In the genomic region with DNA sequence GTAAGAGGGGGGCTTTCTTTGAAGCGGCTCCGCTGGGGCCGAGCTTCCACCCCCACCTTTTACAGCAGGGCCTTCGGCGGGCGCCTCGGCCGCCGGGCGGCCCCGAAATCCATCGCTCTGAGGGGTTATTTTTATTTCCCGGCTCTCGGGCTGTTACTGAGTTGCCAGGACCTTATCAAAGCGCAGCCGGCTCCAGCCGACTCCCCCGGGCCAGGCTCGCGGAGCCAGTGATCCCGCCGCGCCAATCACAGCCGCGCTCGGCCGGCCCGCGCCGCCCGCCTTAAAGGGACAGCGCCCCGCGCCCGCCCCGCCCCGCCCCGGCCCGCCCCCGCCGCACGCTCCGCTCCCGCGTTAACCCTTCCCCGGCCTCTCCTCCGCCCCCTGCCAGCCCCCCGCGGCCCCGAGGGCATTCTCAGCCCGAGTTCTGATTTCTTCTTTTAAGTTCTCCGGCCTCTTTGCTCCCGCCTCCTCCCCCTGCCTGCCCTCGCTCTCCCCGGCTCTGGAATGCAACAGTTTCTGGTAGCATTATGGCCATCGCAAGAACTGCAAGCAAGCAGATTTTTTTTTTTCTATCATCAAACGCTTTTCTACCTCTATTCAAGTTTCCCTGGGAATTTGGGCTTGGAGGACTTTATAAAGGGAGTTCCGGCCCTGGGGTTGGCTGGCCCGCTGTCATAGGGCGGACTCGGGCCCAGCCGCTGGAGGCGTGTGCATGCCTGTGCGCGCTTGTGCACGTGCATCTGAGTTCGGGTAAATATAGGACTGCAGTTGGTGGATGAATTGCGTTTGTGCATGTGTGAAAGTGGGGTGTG, we compare ENCODE assay signal across 1 cellular context.
A peak's percentile ranks its signal among the peaks of the same experiment; 100 is the strongest.
TF ChIP-seq lines count a peak whose summit lies in the region.

A gene with protein sequence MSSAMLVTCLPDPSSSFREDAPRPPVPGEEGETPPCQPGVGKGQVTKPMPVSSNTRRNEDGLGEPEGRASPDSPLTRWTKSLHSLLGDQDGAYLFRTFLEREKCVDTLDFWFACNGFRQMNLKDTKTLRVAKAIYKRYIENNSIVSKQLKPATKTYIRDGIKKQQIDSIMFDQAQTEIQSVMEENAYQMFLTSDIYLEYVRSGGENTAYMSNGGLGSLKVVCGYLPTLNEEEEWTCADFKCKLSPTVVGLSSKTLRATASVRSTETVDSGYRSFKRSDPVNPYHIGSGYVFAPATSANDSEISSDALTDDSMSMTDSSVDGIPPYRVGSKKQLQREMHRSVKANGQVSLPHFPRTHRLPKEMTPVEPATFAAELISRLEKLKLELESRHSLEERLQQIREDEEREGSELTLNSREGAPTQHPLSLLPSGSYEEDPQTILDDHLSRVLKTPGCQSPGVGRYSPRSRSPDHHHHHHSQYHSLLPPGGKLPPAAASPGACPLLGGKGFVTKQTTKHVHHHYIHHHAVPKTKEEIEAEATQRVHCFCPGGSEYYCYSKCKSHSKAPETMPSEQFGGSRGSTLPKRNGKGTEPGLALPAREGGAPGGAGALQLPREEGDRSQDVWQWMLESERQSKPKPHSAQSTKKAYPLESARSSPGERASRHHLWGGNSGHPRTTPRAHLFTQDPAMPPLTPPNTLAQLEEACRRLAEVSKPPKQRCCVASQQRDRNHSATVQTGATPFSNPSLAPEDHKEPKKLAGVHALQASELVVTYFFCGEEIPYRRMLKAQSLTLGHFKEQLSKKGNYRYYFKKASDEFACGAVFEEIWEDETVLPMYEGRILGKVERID (minus strand): TSS at position 255 of the 812 bp plus-strand sequence. CDS start 3,028 bp downstream, outside the sequence.

TF ChIP-seq in HepG2, 621 proteins besides CTCF, POLR2A, EP300 and RAD21 (continued from another document and continues in another):
- TF ChIP-seq, protein P1, sequence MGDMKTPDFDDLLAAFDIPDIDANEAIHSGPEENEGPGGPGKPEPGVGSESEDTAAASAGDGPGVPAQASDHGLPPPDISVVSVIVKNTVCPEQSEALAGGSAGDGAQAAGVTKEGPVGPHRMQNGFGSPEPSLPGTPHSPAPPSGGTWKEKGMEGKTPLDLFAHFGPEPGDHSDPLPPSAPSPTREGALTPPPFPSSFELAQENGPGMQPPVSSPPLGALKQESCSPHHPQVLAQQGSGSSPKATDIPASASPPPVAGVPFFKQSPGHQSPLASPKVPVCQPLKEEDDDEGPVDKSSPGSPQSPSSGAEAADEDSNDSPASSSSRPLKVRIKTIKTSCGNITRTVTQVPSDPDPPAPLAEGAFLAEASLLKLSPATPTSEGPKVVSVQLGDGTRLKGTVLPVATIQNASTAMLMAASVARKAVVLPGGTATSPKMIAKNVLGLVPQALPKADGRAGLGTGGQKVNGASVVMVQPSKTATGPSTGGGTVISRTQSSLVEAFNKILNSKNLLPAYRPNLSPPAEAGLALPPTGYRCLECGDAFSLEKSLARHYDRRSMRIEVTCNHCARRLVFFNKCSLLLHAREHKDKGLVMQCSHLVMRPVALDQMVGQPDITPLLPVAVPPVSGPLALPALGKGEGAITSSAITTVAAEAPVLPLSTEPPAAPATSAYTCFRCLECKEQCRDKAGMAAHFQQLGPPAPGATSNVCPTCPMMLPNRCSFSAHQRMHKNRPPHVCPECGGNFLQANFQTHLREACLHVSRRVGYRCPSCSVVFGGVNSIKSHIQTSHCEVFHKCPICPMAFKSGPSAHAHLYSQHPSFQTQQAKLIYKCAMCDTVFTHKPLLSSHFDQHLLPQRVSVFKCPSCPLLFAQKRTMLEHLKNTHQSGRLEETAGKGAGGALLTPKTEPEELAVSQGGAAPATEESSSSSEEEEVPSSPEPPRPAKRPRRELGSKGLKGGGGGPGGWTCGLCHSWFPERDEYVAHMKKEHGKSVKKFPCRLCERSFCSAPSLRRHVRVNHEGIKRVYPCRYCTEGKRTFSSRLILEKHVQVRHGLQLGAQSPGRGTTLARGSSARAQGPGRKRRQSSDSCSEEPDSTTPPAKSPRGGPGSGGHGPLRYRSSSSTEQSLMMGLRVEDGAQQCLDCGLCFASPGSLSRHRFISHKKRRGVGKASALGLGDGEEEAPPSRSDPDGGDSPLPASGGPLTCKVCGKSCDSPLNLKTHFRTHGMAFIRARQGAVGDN (CRISPR knock-in tag; IDR thresholded peaks at IDR 0.05): peak; percentile 100
- no peak for TF ChIP-seq TCF12 (IDR thresholded peaks at IDR 0.05)
- TF ChIP-seq TCF12 (CRISPR knock-in tag; IDR thresholded peaks at IDR 0.05): no peak; the same call in 1 of the 2 replicates
- TF ChIP-seq, protein P2, sequence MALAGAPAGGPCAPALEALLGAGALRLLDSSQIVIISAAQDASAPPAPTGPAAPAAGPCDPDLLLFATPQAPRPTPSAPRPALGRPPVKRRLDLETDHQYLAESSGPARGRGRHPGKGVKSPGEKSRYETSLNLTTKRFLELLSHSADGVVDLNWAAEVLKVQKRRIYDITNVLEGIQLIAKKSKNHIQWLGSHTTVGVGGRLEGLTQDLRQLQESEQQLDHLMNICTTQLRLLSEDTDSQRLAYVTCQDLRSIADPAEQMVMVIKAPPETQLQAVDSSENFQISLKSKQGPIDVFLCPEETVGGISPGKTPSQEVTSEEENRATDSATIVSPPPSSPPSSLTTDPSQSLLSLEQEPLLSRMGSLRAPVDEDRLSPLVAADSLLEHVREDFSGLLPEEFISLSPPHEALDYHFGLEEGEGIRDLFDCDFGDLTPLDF (CRISPR knock-in tag; IDR thresholded peaks at IDR 0.05): 0 out of 2 replicates have a peak, but pooled peaks have one; percentile 66
- TF ChIP-seq SNAI1 (CRISPR knock-in tag; IDR thresholded peaks at IDR 0.05; ENCODE audit: borderline replicate concordance): 0 out of 2 replicates have a peak, but pooled peaks have one; percentile 46
- no peak for TF ChIP-seq SNRNP70 (IDR thresholded peaks at IDR 0.05; ENCODE audit: low read depth, low read length)
- peak; percentile 52 for TF ChIP-seq ZNF720 (CRISPR knock-in tag; IDR thresholded peaks at IDR 0.05)
- TF ChIP-seq, protein P3, sequence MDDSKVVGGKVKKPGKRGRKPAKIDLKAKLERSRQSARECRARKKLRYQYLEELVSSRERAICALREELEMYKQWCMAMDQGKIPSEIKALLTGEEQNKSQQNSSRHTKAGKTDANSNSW (CRISPR knock-in tag; IDR thresholded peaks at IDR 0.05; ENCODE audit: borderline replicate concordance): peak; percentile 94; the same call in 1 of the 2 replicates
- TF ChIP-seq, protein P4, sequence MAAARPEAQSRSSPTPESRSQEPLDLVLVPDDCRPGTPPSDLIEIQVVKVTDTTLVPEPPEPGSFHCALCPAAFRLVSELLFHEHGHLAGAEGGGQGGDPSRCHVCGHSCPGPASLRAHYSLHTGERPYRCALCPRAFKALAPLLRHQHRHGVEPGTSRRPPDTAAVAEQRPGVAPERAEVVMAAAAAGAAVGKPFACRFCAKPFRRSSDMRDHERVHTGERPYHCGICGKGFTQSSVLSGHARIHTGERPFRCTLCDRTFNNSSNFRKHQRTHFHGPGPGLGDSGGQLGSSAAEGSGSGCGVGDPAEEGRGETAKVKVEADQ (CRISPR knock-in tag; IDR thresholded peaks at IDR 0.05; ENCODE audit: borderline replicate concordance): 0 out of 2 replicates have a peak, but pooled peaks have one; percentile 78
- no peak for TF ChIP-seq ZNF34 (CRISPR knock-in tag; IDR thresholded peaks at IDR 0.05; ENCODE audit: borderline replicate concordance)
- TF ChIP-seq ZFX (CRISPR knock-in tag; IDR thresholded peaks at IDR 0.05; ENCODE audit: low read depth): peak; percentile 90
- TF ChIP-seq, protein P5, sequence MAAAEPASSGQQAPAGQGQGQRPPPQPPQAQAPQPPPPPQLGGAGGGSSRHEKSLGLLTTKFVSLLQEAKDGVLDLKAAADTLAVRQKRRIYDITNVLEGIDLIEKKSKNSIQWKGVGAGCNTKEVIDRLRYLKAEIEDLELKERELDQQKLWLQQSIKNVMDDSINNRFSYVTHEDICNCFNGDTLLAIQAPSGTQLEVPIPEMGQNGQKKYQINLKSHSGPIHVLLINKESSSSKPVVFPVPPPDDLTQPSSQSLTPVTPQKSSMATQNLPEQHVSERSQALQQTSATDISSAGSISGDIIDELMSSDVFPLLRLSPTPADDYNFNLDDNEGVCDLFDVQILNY (CRISPR knock-in tag; conservative IDR thresholded peaks at IDR 0.05): 0 out of 2 replicates have a peak, but pooled peaks have one; percentile 41
- 0 out of 2 replicates have a peak, but pooled peaks have one; percentile 88 for TF ChIP-seq ZNF510 (CRISPR knock-in tag; IDR thresholded peaks at IDR 0.05; ENCODE audit: low read depth)
- TF ChIP-seq CREB1 (IDR thresholded peaks at IDR 0.05): no peak
- TF ChIP-seq CREB1 (CRISPR knock-in tag; IDR thresholded peaks at IDR 0.05): no peak; the same call in 1 of the 2 replicates
- TF ChIP-seq, protein P6, sequence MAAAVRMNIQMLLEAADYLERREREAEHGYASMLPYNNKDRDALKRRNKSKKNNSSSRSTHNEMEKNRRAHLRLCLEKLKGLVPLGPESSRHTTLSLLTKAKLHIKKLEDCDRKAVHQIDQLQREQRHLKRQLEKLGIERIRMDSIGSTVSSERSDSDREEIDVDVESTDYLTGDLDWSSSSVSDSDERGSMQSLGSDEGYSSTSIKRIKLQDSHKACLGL (CRISPR knock-in tag; IDR thresholded peaks at IDR 0.05): peak; percentile 89
- no peak for TF ChIP-seq ZNF674 (CRISPR knock-in tag; IDR thresholded peaks at IDR 0.05; ENCODE audit: low read depth)
- peak; percentile 87 for TF ChIP-seq ZNF350 (CRISPR knock-in tag; IDR thresholded peaks at IDR 0.05; ENCODE audit: borderline replicate concordance, low read depth)
- TF ChIP-seq, protein P7, sequence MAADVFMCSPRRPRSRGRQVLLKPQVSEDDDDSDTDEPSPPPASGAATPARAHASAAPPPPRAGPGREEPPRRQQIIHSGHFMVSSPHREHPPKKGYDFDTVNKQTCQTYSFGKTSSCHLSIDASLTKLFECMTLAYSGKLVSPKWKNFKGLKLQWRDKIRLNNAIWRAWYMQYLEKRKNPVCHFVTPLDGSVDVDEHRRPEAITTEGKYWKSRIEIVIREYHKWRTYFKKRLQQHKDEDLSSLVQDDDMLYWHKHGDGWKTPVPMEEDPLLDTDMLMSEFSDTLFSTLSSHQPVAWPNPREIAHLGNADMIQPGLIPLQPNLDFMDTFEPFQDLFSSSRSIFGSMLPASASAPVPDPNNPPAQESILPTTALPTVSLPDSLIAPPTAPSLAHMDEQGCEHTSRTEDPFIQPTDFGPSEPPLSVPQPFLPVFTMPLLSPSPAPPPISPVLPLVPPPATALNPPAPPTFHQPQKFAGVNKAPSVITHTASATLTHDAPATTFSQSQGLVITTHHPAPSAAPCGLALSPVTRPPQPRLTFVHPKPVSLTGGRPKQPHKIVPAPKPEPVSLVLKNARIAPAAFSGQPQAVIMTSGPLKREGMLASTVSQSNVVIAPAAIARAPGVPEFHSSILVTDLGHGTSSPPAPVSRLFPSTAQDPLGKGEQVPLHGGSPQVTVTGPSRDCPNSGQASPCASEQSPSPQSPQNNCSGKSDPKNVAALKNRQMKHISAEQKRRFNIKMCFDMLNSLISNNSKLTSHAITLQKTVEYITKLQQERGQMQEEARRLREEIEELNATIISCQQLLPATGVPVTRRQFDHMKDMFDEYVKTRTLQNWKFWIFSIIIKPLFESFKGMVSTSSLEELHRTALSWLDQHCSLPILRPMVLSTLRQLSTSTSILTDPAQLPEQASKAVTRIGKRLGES (CRISPR knock-in tag; IDR thresholded peaks at IDR 0.05; ENCODE audit: borderline replicate concordance): peak; percentile 96
- TF ChIP-seq ZNF260 (CRISPR knock-in tag; IDR thresholded peaks at IDR 0.05; ENCODE audit: borderline replicate concordance, low read depth): no peak
- TF ChIP-seq REL (CRISPR knock-in tag; conservative IDR thresholded peaks at IDR 0.05): peak; percentile 97
- TF ChIP-seq STAT5B (CRISPR knock-in tag; IDR thresholded peaks at IDR 0.05): no peak
- TF ChIP-seq, protein P8, sequence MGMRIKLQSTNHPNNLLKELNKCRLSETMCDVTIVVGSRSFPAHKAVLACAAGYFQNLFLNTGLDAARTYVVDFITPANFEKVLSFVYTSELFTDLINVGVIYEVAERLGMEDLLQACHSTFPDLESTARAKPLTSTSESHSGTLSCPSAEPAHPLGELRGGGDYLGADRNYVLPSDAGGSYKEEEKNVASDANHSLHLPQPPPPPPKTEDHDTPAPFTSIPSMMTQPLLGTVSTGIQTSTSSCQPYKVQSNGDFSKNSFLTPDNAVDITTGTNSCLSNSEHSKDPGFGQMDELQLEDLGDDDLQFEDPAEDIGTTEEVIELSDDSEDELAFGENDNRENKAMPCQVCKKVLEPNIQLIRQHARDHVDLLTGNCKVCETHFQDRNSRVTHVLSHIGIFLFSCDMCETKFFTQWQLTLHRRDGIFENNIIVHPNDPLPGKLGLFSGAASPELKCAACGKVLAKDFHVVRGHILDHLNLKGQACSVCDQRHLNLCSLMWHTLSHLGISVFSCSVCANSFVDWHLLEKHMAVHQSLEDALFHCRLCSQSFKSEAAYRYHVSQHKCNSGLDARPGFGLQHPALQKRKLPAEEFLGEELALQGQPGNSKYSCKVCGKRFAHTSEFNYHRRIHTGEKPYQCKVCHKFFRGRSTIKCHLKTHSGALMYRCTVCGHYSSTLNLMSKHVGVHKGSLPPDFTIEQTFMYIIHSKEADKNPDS (CRISPR knock-in tag; IDR thresholded peaks at IDR 0.05): no peak
- 0 out of 2 replicates have a peak, but pooled peaks have one; percentile 56 for TF ChIP-seq MTF2 (CRISPR knock-in tag; IDR thresholded peaks at IDR 0.05; ENCODE audit: borderline replicate concordance)
- 0 out of 2 replicates have a peak, but pooled peaks have one; percentile 67 for TF ChIP-seq ZNF589 (CRISPR knock-in tag; conservative IDR thresholded peaks at IDR 0.05)
- TF ChIP-seq, protein P9, sequence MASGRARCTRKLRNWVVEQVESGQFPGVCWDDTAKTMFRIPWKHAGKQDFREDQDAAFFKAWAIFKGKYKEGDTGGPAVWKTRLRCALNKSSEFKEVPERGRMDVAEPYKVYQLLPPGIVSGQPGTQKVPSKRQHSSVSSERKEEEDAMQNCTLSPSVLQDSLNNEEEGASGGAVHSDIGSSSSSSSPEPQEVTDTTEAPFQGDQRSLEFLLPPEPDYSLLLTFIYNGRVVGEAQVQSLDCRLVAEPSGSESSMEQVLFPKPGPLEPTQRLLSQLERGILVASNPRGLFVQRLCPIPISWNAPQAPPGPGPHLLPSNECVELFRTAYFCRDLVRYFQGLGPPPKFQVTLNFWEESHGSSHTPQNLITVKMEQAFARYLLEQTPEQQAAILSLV (CRISPR knock-in tag; IDR thresholded peaks at IDR 0.05; ENCODE audit: borderline replicate concordance): peak; percentile 91; the same call in 1 of the 2 replicates
- 0 out of 2 replicates have a peak, but pooled peaks have one; percentile 79 for TF ChIP-seq ZNF431 (CRISPR knock-in tag; IDR thresholded peaks at IDR 0.05; ENCODE audit: borderline replicate concordance, low read depth)
- TF ChIP-seq, protein P10, sequence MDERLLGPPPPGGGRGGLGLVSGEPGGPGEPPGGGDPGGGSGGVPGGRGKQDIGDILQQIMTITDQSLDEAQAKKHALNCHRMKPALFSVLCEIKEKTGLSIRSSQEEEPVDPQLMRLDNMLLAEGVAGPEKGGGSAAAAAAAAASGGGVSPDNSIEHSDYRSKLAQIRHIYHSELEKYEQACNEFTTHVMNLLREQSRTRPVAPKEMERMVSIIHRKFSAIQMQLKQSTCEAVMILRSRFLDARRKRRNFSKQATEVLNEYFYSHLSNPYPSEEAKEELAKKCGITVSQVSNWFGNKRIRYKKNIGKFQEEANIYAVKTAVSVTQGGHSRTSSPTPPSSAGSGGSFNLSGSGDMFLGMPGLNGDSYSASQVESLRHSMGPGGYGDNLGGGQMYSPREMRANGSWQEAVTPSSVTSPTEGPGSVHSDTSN (CRISPR knock-in tag; IDR thresholded peaks at IDR 0.05): no peak
- TF ChIP-seq ZFP37 (CRISPR knock-in tag; IDR thresholded peaks at IDR 0.05; ENCODE audit: borderline replicate concordance): peak; percentile 96
- TF ChIP-seq ZFP36L1 (CRISPR knock-in tag; IDR thresholded peaks at IDR 0.05): peak; percentile 97
- peak; percentile 42 for TF ChIP-seq YY1 (IDR thresholded peaks at IDR 0.05; ENCODE audit: insufficient read depth, insufficient replicate concordance, low read depth, low read length)
- peak; percentile 17 for TF ChIP-seq MED8 (CRISPR knock-in tag; IDR thresholded peaks at IDR 0.05; ENCODE audit: insufficient replicate concordance)
